Comparison of ENCODE assay signal across 24 cellular contexts in the genomic region with DNA sequence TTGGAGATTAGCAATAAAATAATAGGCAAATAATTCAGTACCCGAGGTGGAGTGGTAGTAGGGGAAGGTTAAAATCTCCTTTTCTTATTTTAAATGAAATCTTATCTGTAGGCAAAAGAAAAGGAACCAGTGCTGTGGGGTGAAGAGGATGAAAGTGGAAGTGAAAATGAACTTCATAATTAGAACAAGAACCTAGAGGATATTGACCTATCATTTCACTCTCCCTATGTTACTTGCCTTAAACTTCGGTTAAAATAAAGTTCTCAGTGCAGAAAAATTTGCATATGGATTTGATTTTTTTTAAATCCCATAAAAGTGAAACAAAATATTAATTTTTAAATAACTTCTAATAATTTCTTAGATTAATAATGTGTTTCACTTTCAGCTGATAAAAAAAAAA.
DNase-seq lines count a peak whose midpoint lies in the region; ATAC-seq and TF ChIP-seq lines count a peak whose summit lies in the region.
"Had no signal": no experiment of that assay in that cellular context is flagged by ENCODE, and none has a peak within 500 bp of the region (broad histone marks: within the 10 kb centered on the region; RNA-seq: fewer than 3 reads in every experiment).

No MANE protein-coding gene starts in this region.

- no peak overlapping the region for H3K9ac ChIP-seq in MM.1S (ENCODE audit: low read length)
- H3K9ac ChIP-seq: parathyroid adenoma had no signal

- H3K4me2 ChIP-seq in MM.1S (ENCODE audit: low read depth, low read length): no peak overlapping the region

- H3K4me1 Mint-ChIP-seq in activated naive CD8-positive, alpha-beta T cell treated with anti-CD3 and anti-CD28 coated beads, Interleukin-2, amount 50 U/mL, for 24 hours: no peaks in the 10 kb centered on the region
- H3K4me1 Mint-ChIP-seq: activated CD4-positive, alpha-beta T cell treated with anti-CD3 and anti-CD28 coated beads, Interleukin-2, amount 10 ng/mL, durations not matched to agents 7 days and 5 days; CD14-positive monocyte had no signal

- no peaks in the 10 kb centered on the region for H3K79me2 ChIP-seq in MM.1S (ENCODE audit: low read length)
- H3K79me2 ChIP-seq: parathyroid adenoma had no signal

- no peaks in the 10 kb centered on the region for H3K36me3 ChIP-seq in MM.1S (replicated peaks; ENCODE audit: insufficient read depth, low read length)
- H3K36me3 ChIP-seq in left ventricle myocardium inferior: no peaks in the 10 kb centered on the region
- H3K36me3 ChIP-seq: cardiac muscle cell, gastrocnemius medialis, stomach had no signal

- TF ChIP-seq CTCF in MM.1S (IDR thresholded peaks at IDR 0.05; ENCODE audit: low read length) (no peak), left ventricle myocardium inferior (IDR thresholded peaks at IDR 0.05; ENCODE audit: borderline replicate concordance) (no peak)

- H3K9me2 ChIP-seq in MM.1S (replicated peaks; ENCODE audit: insufficient read depth, low read length): no peaks in the 10 kb centered on the region

- no peaks in the 10 kb centered on the region for H3K9me3 Mint-ChIP-seq in activated naive CD8-positive, alpha-beta T cell treated with anti-CD3 and anti-CD28 coated beads, Interleukin-2, amount 50 U/mL, for 24 hours
- H3K9me3 Mint-ChIP-seq: activated CD4-positive, alpha-beta T cell treated with anti-CD3 and anti-CD28 coated beads, Interleukin-2, amount 10 ng/mL, durations not matched to agents 7 days and 5 days; natural killer cell treated with Interleukin-12 subunit alpha and Interleukin-12 subunit beta and Interleukin-15 and Interleukin-18, amount 100 ng/mL, for 72 hours had no signal

- no peak overlapping the region for H2AFZ ChIP-seq in MM.1S (ENCODE audit: low read length)
- H2AFZ ChIP-seq: parathyroid adenoma had no signal

- no peak overlapping the region for H3K27ac Mint-ChIP-seq in activated naive CD8-positive, alpha-beta T cell treated with anti-CD3 and anti-CD28 coated beads, Interleukin-2, amount 50 U/mL, for 24 hours
- H3K27ac Mint-ChIP-seq: activated CD4-positive, alpha-beta T cell treated with anti-CD3 and anti-CD28 coated beads, Interleukin-2, amount 10 ng/mL, durations not matched to agents 7 days and 5 days; CD14-positive monocyte; natural killer cell treated with Interleukin-12 subunit alpha and Interleukin-12 subunit beta and Interleukin-15 and Interleukin-18, amount 100 ng/mL, for 72 hours had no signal

- H3K9me3 ChIP-seq in MM.1S (replicated peaks; ENCODE audit: insufficient read depth, low read length) (no peaks in the 10 kb centered on the region), left ventricle myocardium inferior (replicated peaks) (peaks cover 2% of the 10 kb centered on the region)
- H3K9me3 ChIP-seq: gastrocnemius medialis, stomach had no signal

- H3F3A ChIP-seq in MM.1S (ENCODE audit: insufficient read depth, low read length): no peaks in the 10 kb centered on the region

- intact Hi-C loops in left ventricle myocardium inferior (cut with micrococcal nuclease): no loop called here

- DNase-seq in MM.1S (peak; percentile 49), left ventricle myocardium inferior (no peak)
- no peak for DNase-seq in activated naive CD8-positive, alpha-beta T cell treated with anti-CD3 and anti-CD28 coated beads, Interleukin-2, amount 50 U/mL, for 24 hours
- no peak for DNase-seq in activated CD8-positive, alpha-beta memory T cell treated with anti-CD3 and anti-CD28 coated beads for 24 hours
- no peak for DNase-seq in stimulated activated CD4-positive, alpha-beta T cell treated with anti-CD3 and anti-CD28 coated beads, Interleukin-2, amount 100 ng/mL, for 24 hours
- DNase-seq: ACHN; activated CD4-positive, alpha-beta T cell treated with anti-CD3 and anti-CD28 coated beads, Interleukin-2, amount 10 ng/mL, durations not matched to agents 7 days and 5 days; activated gamma-delta T cell; amniotic stem cell; dorsolateral prefrontal cortex; gastrocnemius medialis; mesendoderm; NCI-H1694; NCI-H2227 treated with DMSO at 0.1 percent for 48 hours; NK-92 treated with Interleukin-12 subunit alpha and Interleukin-12 subunit beta, amount 100 ng/mL, for 24 hours; stimulated activated CD4-positive, alpha-beta T cell treated with anti-CD3 and anti-CD28 coated beads, Interleukin-1b, Interleukin-23, amount 100 ng/mL, for 48 hours; stomach had no signal

- H4K20me1 ChIP-seq in MM.1S (ENCODE audit: insufficient read depth, low read length): no peaks in the 10 kb centered on the region

- H3K27ac ChIP-seq in MM.1S (ENCODE audit: low read length): no peak overlapping the region
- H3K27ac ChIP-seq in left ventricle myocardium inferior (replicated peaks): no peak overlapping the region
- H3K27ac ChIP-seq: cardiac muscle cell, dorsolateral prefrontal cortex, gastrocnemius medialis, parathyroid adenoma, stomach had no signal

- H3K27me3 ChIP-seq in MM.1S (replicated peaks; ENCODE audit: insufficient read depth, low read length) (no peaks in the 10 kb centered on the region), left ventricle myocardium inferior (ENCODE audit: low read depth) (no peaks in the 10 kb centered on the region)
- H3K27me3 ChIP-seq: cardiac muscle cell, dorsolateral prefrontal cortex, gastrocnemius medialis, stomach had no signal

- no peak overlapping the region for H3K4me3 Mint-ChIP-seq in activated naive CD8-positive, alpha-beta T cell treated with anti-CD3 and anti-CD28 coated beads, Interleukin-2, amount 50 U/mL, for 24 hours
- H3K4me3 Mint-ChIP-seq: activated CD4-positive, alpha-beta T cell treated with anti-CD3 and anti-CD28 coated beads, Interleukin-2, amount 10 ng/mL, durations not matched to agents 7 days and 5 days; CD14-positive monocyte; natural killer cell treated with Interleukin-12 subunit alpha and Interleukin-12 subunit beta and Interleukin-15 and Interleukin-18, amount 100 ng/mL, for 72 hours had no signal

- no peaks in the 10 kb centered on the region for H3K27me3 Mint-ChIP-seq in activated naive CD8-positive, alpha-beta T cell treated with anti-CD3 and anti-CD28 coated beads, Interleukin-2, amount 50 U/mL, for 24 hours
- H3K27me3 Mint-ChIP-seq: activated CD4-positive, alpha-beta T cell treated with anti-CD3 and anti-CD28 coated beads, Interleukin-2, amount 10 ng/mL, durations not matched to agents 7 days and 5 days; natural killer cell treated with Interleukin-12 subunit alpha and Interleukin-12 subunit beta and Interleukin-15 and Interleukin-18, amount 100 ng/mL, for 72 hours had no signal

- H3K4me1 ChIP-seq in MM.1S (ENCODE audit: low read length): no peaks in the 10 kb centered on the region
- H3K4me1 ChIP-seq in left ventricle myocardium inferior: no peaks in the 10 kb centered on the region
- H3K4me1 ChIP-seq: gastrocnemius medialis, parathyroid adenoma, stomach had no signal

- H3K4me3 ChIP-seq in MM.1S (ENCODE audit: low read length) (no peak overlapping the region), left ventricle myocardium inferior (no peak overlapping the region)
- H3K4me3 ChIP-seq: cardiac muscle cell, dorsolateral prefrontal cortex, gastrocnemius medialis, stomach had no signal

- ATAC-seq in GM18511 (IDR thresholded peaks at IDR 0.05; ENCODE audit: unreplicated experiment) (peak; percentile 78), GM21360 (IDR thresholded peaks at IDR 0.05; ENCODE audit: unreplicated experiment) (peak; percentile 48), HG02938 (IDR thresholded peaks at IDR 0.05; ENCODE audit: unreplicated experiment) (peak; percentile 73)
- ATAC-seq in activated naive CD8-positive, alpha-beta T cell treated with anti-CD3 and anti-CD28 coated beads, Interleukin-2, amount 50 U/mL, for 24 hours: no peak
- ATAC-seq: gastrocnemius medialis; natural killer cell treated with Interleukin-12 subunit alpha and Interleukin-12 subunit beta and Interleukin-15 and Interleukin-18, amount 100 ng/mL, for 72 hours had no signal

- no peaks in the 10 kb centered on the region for H3K36me3 Mint-ChIP-seq in activated naive CD8-positive, alpha-beta T cell treated with anti-CD3 and anti-CD28 coated beads, Interleukin-2, amount 50 U/mL, for 24 hours (ENCODE audit: low read depth)
- H3K36me3 Mint-ChIP-seq: CD14-positive monocyte; natural killer cell treated with Interleukin-12 subunit alpha and Interleukin-12 subunit beta and Interleukin-15 and Interleukin-18, amount 100 ng/mL, for 72 hours had no signal
